In genomic region chr15:81941479-81941878, GRCh38 we compare ENCODE assay signal across 1 cellular context.
TF ChIP-seq lines count a peak whose summit lies in the region.

No MANE protein-coding gene starts in this region.

TF ChIP-seq in WTC11, 78 proteins besides CTCF, POLR2A, EP300 and RAD21 (continued from another document):
- TF ChIP-seq AFF4 (CRISPR knock-in tag; IDR thresholded peaks at IDR 0.05; ENCODE audit: borderline replicate concordance) = no peak
- no peak for TF ChIP-seq CBFB (CRISPR knock-in tag; IDR thresholded peaks at IDR 0.05; ENCODE audit: low read depth)
- no peak for TF ChIP-seq E2F4 (CRISPR knock-in tag; IDR thresholded peaks at IDR 0.05; ENCODE audit: borderline replicate concordance, low read depth)
- TF ChIP-seq MLX (CRISPR knock-in tag; IDR thresholded peaks at IDR 0.05) = no peak
- TF ChIP-seq NR1H2 (CRISPR knock-in tag; IDR thresholded peaks at IDR 0.05) = no peak
- TF ChIP-seq MYBL2 (CRISPR knock-in tag; IDR thresholded peaks at IDR 0.05) = no peak
- no peak for TF ChIP-seq ATF6 (CRISPR knock-in tag; IDR thresholded peaks at IDR 0.05)
TF ChIP-seq in WTC11: peak in this region for 0.
